In genomic region chr4:161183729-161184128, GRCh38 we compare ENCODE assay signal across 8 cellular contexts.
"Had no signal": no experiment of that assay in that cellular context is flagged by ENCODE, and none has a peak within 500 bp of the region (broad histone marks: within the 10 kb centered on the region; RNA-seq: fewer than 3 reads in every experiment).

No MANE protein-coding gene starts in this region.

- DNase-seq: H9, HCEC 1CT, KBM-7 had no signal

- H3K4me3 ChIP-seq: GM23338 had no signal

- H3K27ac Mint-ChIP-seq: GM23338, H9, IgD-negative memory B cell had no signal

- H3K4me3 Mint-ChIP-seq: GM23338, H9, IgD-negative memory B cell had no signal

- FAIRE-seq: H1, H54, HTR-8/SVneo had no signal

- H3K4me2 ChIP-seq: GM23338 had no signal

- ATAC-seq: GM23338 had no signal

- H3K27me3 Mint-ChIP-seq: IgD-negative memory B cell had no signal

- H3K4me1 Mint-ChIP-seq: IgD-negative memory B cell had no signal

- H3K9me3 Mint-ChIP-seq: GM23338 had no signal

- H3K36me3 Mint-ChIP-seq: IgD-negative memory B cell had no signal

- H2AFZ ChIP-seq: GM23338 had no signal
